27 cellular contexts compared by ENCODE assay signal in the genomic region with DNA sequence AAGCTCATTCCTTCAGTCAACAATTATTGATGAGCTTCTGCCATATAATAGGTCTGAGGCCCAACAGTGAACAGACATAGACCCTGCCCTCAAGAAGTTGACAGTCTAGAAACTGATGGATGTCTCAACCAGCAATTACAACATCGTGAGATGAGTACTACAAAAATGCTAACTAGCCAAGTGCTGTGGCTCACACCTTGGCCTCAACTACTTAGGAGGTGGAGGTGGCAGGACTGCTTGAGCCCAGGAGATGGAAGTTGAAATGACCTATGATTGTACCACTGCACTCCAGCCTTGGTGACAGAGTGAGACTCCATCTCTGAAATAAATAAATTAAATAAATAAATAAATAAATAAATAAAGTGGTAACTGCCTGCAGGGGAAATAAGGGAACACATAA.
"Had no signal": no experiment of that assay in that cellular context is flagged by ENCODE, and none has a peak within 500 bp of the region (broad histone marks: within the 10 kb centered on the region; RNA-seq: fewer than 3 reads in every experiment).

No MANE protein-coding gene starts in this region.

- ATAC-seq: foreskin keratinocyte; gastroesophageal sphincter; heart left ventricle; left colon; left ventricle myocardium superior; lower lobe of right lung; naive thymus-derived CD8-positive, alpha-beta T cell; sciatic nerve had no signal

- H3K27ac Mint-ChIP-seq: naive thymus-derived CD8-positive, alpha-beta T cell; type B pancreatic cell had no signal

- H3K36me3 ChIP-seq: esophagus muscularis mucosa, gastroesophageal sphincter, heart left ventricle, lower lobe of right lung, prostate gland, right atrium auricular region, tibial artery had no signal

- DNase-seq: dermis blood vessel endothelial cell; effector memory CD4-positive, alpha-beta T cell; foreskin keratinocyte; heart left ventricle; islet precursor cell; left colon; left ventricle myocardium superior; lower lobe of right lung; naive thymus-derived CD8-positive, alpha-beta T cell; stimulated activated CD4-positive, alpha-beta T cell treated with anti-CD3 and anti-CD28 coated beads, Interleukin-12 subunit alpha, Interleukin-12 subunit beta, amount 100 ng/mL, for 4 hours; stimulated activated CD4-positive, alpha-beta T cell treated with anti-CD3 and anti-CD28 coated beads, Interleukin-1b, Interleukin-23, amount 100 ng/mL, for 48 hours; stimulated activated CD4-positive, alpha-beta T cell treated with anti-CD3 and anti-CD28 coated beads, Interleukin-4, amount 100 ng/mL, for 1 hour; stimulated activated CD8-positive, alpha-beta memory T cell treated with anti-CD3 and anti-CD28 coated beads, Interleukin-4, amount 100 ng/mL, for 48 hours; stimulated activated naive CD4-positive, alpha-beta T cell treated with Interleukin-2 at 50 U/mL for 16 hours; substantia nigra; testis; tibial artery had no signal

- H3K4me3 Mint-ChIP-seq: naive thymus-derived CD8-positive, alpha-beta T cell; neural crest cell; type B pancreatic cell had no signal

- H3K9me3 Mint-ChIP-seq: naive thymus-derived CD8-positive, alpha-beta T cell; neural crest cell; type B pancreatic cell had no signal

- H3K27me3 ChIP-seq: esophagus muscularis mucosa, foreskin keratinocyte, gastroesophageal sphincter, heart left ventricle, hepatocyte, right atrium auricular region, testis, tibial artery had no signal

- H3K4me3 ChIP-seq: coronary artery, esophagus muscularis mucosa, gastroesophageal sphincter, heart left ventricle, hepatocyte, lower lobe of right lung, prostate gland, right atrium auricular region, smooth muscle cell, testis, tibial artery had no signal

- H3K27me3 Mint-ChIP-seq: naive thymus-derived CD8-positive, alpha-beta T cell; type B pancreatic cell had no signal

- H3K9me3 ChIP-seq: esophagus muscularis mucosa, gastroesophageal sphincter, heart left ventricle, lower lobe of right lung, prostate gland, right atrium auricular region, testis, tibial artery had no signal

- H3K36me3 Mint-ChIP-seq: naive thymus-derived CD8-positive, alpha-beta T cell; type B pancreatic cell had no signal

- H3K4me1 ChIP-seq: prostate gland had no signal

- H3K27ac ChIP-seq: coronary artery, esophagus muscularis mucosa, foreskin keratinocyte, hepatocyte, lower lobe of right lung, prostate gland, testis, tibial artery had no signal
